Comparison of ENCODE assay signal across 8 cellular contexts in genomic region chr11:45803981-45804805, GRCh38. TPM values are rescaled to one million over a fixed set of nuclear protein-coding genes. Genes with fewer than 3 reads are reported as not detected.
DNase-seq lines count a peak whose midpoint lies in the region; ATAC-seq and TF ChIP-seq lines count a peak whose summit lies in the region.

No MANE protein-coding gene starts in this region.

- peak overlapping the region; percentile 67 for H3K27ac ChIP-seq in caudate nucleus (ENCODE audit: low read depth, low read length)
- H3K27ac ChIP-seq in spleen = peak overlapping the region; percentile 75 to 92 (median 88)

- peaks cover 26 to 50% (median 45%) of the 10 kb centered on the region in 6 donors for H3K4me1 ChIP-seq in spleen

- no peaks in the 10 kb centered on the region for H3K9me3 ChIP-seq in spleen

- no peak for TF ChIP-seq CTCF in activated B cell treated with CpG ODN at 0.5 μM for 24 hours (IDR thresholded peaks at IDR 0.05)
- no peak for TF ChIP-seq CTCF in spleen (IDR thresholded peaks at IDR 0.05 in 8 of 11, conservative IDR thresholded peaks at IDR 0.05 in 3 of 11)

- peaks cover 16% of the 10 kb centered on the region for H3K36me3 Mint-ChIP-seq in activated B cell treated with CpG ODN at 0.5 μM for 24 hours (ENCODE audit: low read depth)

- CTCF ChIA-PET in activated B cell treated with CpG ODN at 0.5 μM for 24 hours (lab: Charles Lee) = interaction anchor here (0.6 to 1.6 kb wide), 3 partner anchors 21 to 38 kb away, joined by 5 to 6 read pairs (median 5); no protein-coding TSS in a partner anchor

- H3K27me3 ChIP-seq in spleen (replicated peaks in 1 of 7) = no peaks in the 10 kb centered on the region

- DNase-seq in CMK (ENCODE audit: low read depth) (peak; percentile 24), NCI-H1092 (lab: John Stamatoyannopoulos, UW) (peak; percentile 38), activated B cell treated with CpG ODN at 0.5 μM for 24 hours (peak; percentile 70), caudate nucleus (lab: John Stamatoyannopoulos, UW) (peak in 46 of 61 donors; percentile 10 to 78 (median 38)), islet precursor cell (peak; percentile 83), spleen (peak; percentile 95)

- peak overlapping the region; percentile 78 for H3K27ac Mint-ChIP-seq in activated B cell treated with CpG ODN at 0.5 μM for 24 hours

- POLR2A ChIA-PET in activated B cell treated with CpG ODN at 0.5 μM for 24 hours (lab: Charles Lee) = interaction anchor here (1.0 to 2.9 kb wide), 3 partner anchors 12 to 114 kb away, joined by 3 to 22 read pairs (median 5); partner anchors contain the start of gene CRY2

- H3K9me3 Mint-ChIP-seq in activated B cell treated with CpG ODN at 0.5 μM for 24 hours = no peaks in the 10 kb centered on the region

- 1 to 4% (median 1%) methylated on average over 67 to 74 of the region's 74 CpGs for WGBS in spleen, 5 donors

- H3K4me1 Mint-ChIP-seq in activated B cell treated with CpG ODN at 0.5 μM for 24 hours = peaks cover 39% of the 10 kb centered on the region

- H3K27me3 Mint-ChIP-seq in activated B cell treated with CpG ODN at 0.5 μM for 24 hours = no peaks in the 10 kb centered on the region

- ATAC-seq in GM21723 (IDR thresholded peaks at IDR 0.05; ENCODE audit: unreplicated experiment) = peak; percentile 41
- peak; percentile 27 for ATAC-seq in activated B cell treated with CpG ODN at 0.5 μM for 24 hours (ENCODE audit: low read depth)
- ATAC-seq in HG03108 (IDR thresholded peaks at IDR 0.05; ENCODE audit: unreplicated experiment) = no peak

- peak overlapping the region; percentile 68 to 90 (median 80) for H3K4me3 ChIP-seq in spleen

- H3K4me3 Mint-ChIP-seq in activated B cell treated with CpG ODN at 0.5 μM for 24 hours = peak overlapping the region; percentile 92

- intact Hi-C loops in activated B cell treated with CpG ODN at 0.5 μM for 24 hours (cut with micrococcal nuclease) (loop anchor here (2.0 to 10.0 kb wide), 6 partner anchors 317 to 1239 kb away; partner anchors contain the start of genes ATG13, CD82, HARBI1 and PHF21A), spleen (cut with DNase I; ENCODE audit: low total_unique reads) (no loop called here)

- TF ChIP-seq POLR2A in spleen (IDR thresholded peaks at IDR 0.05) = no peak

- peaks cover 0 to 21% (median under 1%) of the 10 kb centered on the region in 6 donors for H3K36me3 ChIP-seq in spleen

RNA-seq across cellular contexts. Expression of gene SLC35C1, which starts 0.8 kb away (rescaled TPM):
- total RNA-seq in activated B cell treated with CpG ODN at 0.5 μM for 24 hours (8.6 and 8.8 TPM in 2 replicates), spleen (10 to 100 TPM in 5 of 7 donors, 1 to 10 TPM in 2; 9.3 to 14.2 (median 12.1) TPM)
- 1 to 10 TPM; 2.8 to 7.4 (median 4.1) TPM for polyA plus RNA-seq in spleen

RNA-seq across cellular contexts. Expression of gene CRY2, which starts 43.1 kb away (rescaled TPM):
- total RNA-seq in activated B cell treated with CpG ODN at 0.5 μM for 24 hours (47.5 and 56.8 TPM in 2 replicates), spleen (10 to 100 TPM; 27.1 to 39.2 (median 33.1) TPM)
- polyA plus RNA-seq in spleen = 10 to 100 TPM in 1 of 3 donors, 1 to 10 TPM in 2; 5.6 to 10.9 (median 5.6) TPM

Comparison
In these comparisons a context has a peak if more than half of its experiments do, and no peak if none do; other contexts are left out.
1. DNase-seq: peak in every context shown above with its lines; median percentile 95 in spleen; 83 in islet precursor cell; 70 in activated B cell treated with CpG ODN at 0.5 μM for 24 hours; 38 in NCI-H1092; 38 in caudate nucleus; 24 in CMK.